ENCODE assay signal across 20 cellular contexts in the genomic region with DNA sequence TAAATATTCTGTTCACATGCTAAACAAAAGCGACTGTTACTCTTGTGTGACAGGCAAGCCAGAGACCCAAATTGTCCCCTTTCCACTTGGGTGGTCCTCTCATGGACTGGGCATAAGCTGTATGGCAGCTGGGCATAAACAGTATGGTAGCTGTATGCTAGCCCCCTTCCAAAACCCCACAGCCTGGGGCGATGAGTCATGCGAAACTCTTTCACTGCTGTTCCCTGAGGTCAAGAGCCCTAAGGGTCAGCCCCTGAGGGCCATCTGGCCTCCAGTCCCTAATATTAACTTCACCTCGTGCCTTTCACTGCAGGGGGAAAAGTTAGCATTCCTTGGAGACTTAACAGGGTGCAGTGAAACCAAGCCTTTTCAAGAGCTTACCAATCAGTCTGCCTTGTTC. TPM values are rescaled to one million over a fixed set of nuclear protein-coding genes. Genes with fewer than 3 reads are reported as not detected.
DNase-seq lines count a peak whose midpoint lies in the region; ATAC-seq, FAIRE-seq and TF ChIP-seq lines count a peak whose summit lies in the region.
"Had no signal": no experiment of that assay in that cellular context is flagged by ENCODE, and none has a peak within 500 bp of the region (broad histone marks: within the 10 kb centered on the region; RNA-seq: fewer than 3 reads in every experiment).

No MANE protein-coding gene starts in this region.

- no peaks in the 10 kb centered on the region for H3K79me2 ChIP-seq in DND-41 (ENCODE audit: insufficient read depth, low read length)

- H3K27ac Mint-ChIP-seq in activated naive CD8-positive, alpha-beta T cell treated with anti-CD3 and anti-CD28 coated beads for 36 hours: no peak overlapping the region
- H3K27ac Mint-ChIP-seq: CD4-positive, alpha-beta memory T cell; HFFc6 had no signal

- DNase-seq in DND-41: no peak
- DNase-seq in SJCRH30: peak; percentile 64 to 67
- DNase-seq in bronchial epithelial cell (ENCODE audit: low read depth): no peak
- DNase-seq in activated naive CD8-positive, alpha-beta T cell treated with anti-CD3 and anti-CD28 coated beads for 36 hours: no peak
- no peak for DNase-seq in urothelium cell line (ENCODE audit: low spot score)
- DNase-seq in activated CD4-positive, alpha-beta T cell treated with anti-CD3 and anti-CD28 coated beads, Interleukin-2, amount 50 U/mL, for 48 hours: no peak
- DNase-seq: 8988T; CD4-positive, alpha-beta memory T cell; DMS153; DMS79; GF-D8; GOT3; H7; HFFc6 had no signal

- H3K9me3 ChIP-seq in DND-41 (ENCODE audit: insufficient read depth, low read length, severe bottlenecking) (no peaks in the 10 kb centered on the region), SJCRH30 (replicated peaks) (0 out of 2 replicates have a peak, but pooled peaks cover 3% of the 10 kb centered on the region)

- H3K4me1 Mint-ChIP-seq in activated naive CD8-positive, alpha-beta T cell treated with anti-CD3 and anti-CD28 coated beads for 36 hours: peaks cover 1% of the 10 kb centered on the region

- H3K36me3 ChIP-seq in DND-41 (ENCODE audit: insufficient read depth, low read length) (no peaks in the 10 kb centered on the region), SJCRH30 (no peaks in the 10 kb centered on the region), bronchial epithelial cell (ENCODE audit: control insufficient read depth, insufficient read depth, low read length) (no peaks in the 10 kb centered on the region)
- H3K36me3 ChIP-seq: BLaER1 had no signal

- no peak overlapping the region for H3K4me3 Mint-ChIP-seq in activated naive CD8-positive, alpha-beta T cell treated with anti-CD3 and anti-CD28 coated beads for 36 hours
- H3K4me3 Mint-ChIP-seq: CD14-positive monocyte; CD4-positive, alpha-beta memory T cell; HFFc6 had no signal

- H3K4me3 ChIP-seq in DND-41 (ENCODE audit: low read depth in 1 of 2, low read length in 2 of 2): no peak overlapping the region
- H3K4me3 ChIP-seq in SJCRH30: no peak overlapping the region
- no peak overlapping the region for H3K4me3 ChIP-seq in bronchial epithelial cell (ENCODE audit: low read depth, low read length)
- H3K4me3 ChIP-seq: BLaER1 had no signal

- TF ChIP-seq CTCF in DND-41 (IDR thresholded peaks at IDR 0.05; ENCODE audit: borderline replicate concordance, extremely low read depth, low read length, poor library complexity, severe bottlenecking): no peak
- no peak for TF ChIP-seq CTCF in bronchial epithelial cell (IDR thresholded peaks at IDR 0.05; ENCODE audit: insufficient read depth, low read length, severe bottlenecking)

- H4K20me1 ChIP-seq in DND-41 (ENCODE audit: insufficient read depth, low read length): no peaks in the 10 kb centered on the region
- H4K20me1 ChIP-seq: BLaER1 had no signal

- peak overlapping the region; percentile 85; the same call in 1 of the 2 replicates for H3K27ac ChIP-seq in DND-41 (ENCODE audit: low read length)
- H3K27ac ChIP-seq in SJCRH30: no peak overlapping the region
- peak overlapping the region; percentile 4 for H3K27ac ChIP-seq in layer of hippocampus (ENCODE audit: low read depth, low read length)
- H3K27ac ChIP-seq: BLaER1 had no signal

- no peaks in the 10 kb centered on the region for H3K27me3 ChIP-seq in DND-41 (ENCODE audit: insufficient read depth, low read length, poor library complexity)
- H3K27me3 ChIP-seq in SJCRH30: no peaks in the 10 kb centered on the region
- no peaks in the 10 kb centered on the region for H3K27me3 ChIP-seq in bronchial epithelial cell (ENCODE audit: control insufficient read depth, insufficient read depth, low read length)
- H3K27me3 ChIP-seq in layer of hippocampus (ENCODE audit: control insufficient read depth, insufficient read depth, low read length): no peaks in the 10 kb centered on the region
- H3K27me3 ChIP-seq: BLaER1 had no signal

- no peak overlapping the region for H3K4me2 ChIP-seq in DND-41 (ENCODE audit: insufficient read depth, low read length)
- H3K4me2 ChIP-seq: BLaER1 had no signal

- FAIRE-seq in bronchial epithelial cell (lab: Jason Lieb, UNC) (peak; percentile 75), urothelium cell line (lab: Jason Lieb, UNC) (no peak)
- FAIRE-seq: HepG2 had no signal

- H3K4me1 ChIP-seq in DND-41 (ENCODE audit: insufficient read depth, low read length): peaks cover 29% of the 10 kb centered on the region
- H3K4me1 ChIP-seq in SJCRH30: peaks cover 6% of the 10 kb centered on the region; the same call in 1 of the 2 replicates

- no peak overlapping the region for H3K9ac ChIP-seq in DND-41 (ENCODE audit: low read depth, low read length)
- H3K9ac ChIP-seq: BLaER1 had no signal

- ATAC-seq in DND-41 (ENCODE audit: insufficient read depth, low read depth): no peak
- ATAC-seq in esophagus mucosa: no peak
- ATAC-seq: HCT116, HepG2 had no signal

- peaks cover 8% of the 10 kb centered on the region for H3K27me3 Mint-ChIP-seq in activated naive CD8-positive, alpha-beta T cell treated with anti-CD3 and anti-CD28 coated beads for 36 hours

- H3K36me3 Mint-ChIP-seq in activated naive CD8-positive, alpha-beta T cell treated with anti-CD3 and anti-CD28 coated beads for 36 hours: peaks cover 5% of the 10 kb centered on the region

- peak overlapping the region; percentile 48; the same call in 1 of the 2 replicates for H2AFZ ChIP-seq in DND-41 (ENCODE audit: low read depth, low read length)

- H3K9me3 Mint-ChIP-seq in activated naive CD8-positive, alpha-beta T cell treated with anti-CD3 and anti-CD28 coated beads for 36 hours: peaks cover 25% of the 10 kb centered on the region

RNA-seq across cellular contexts. Expression of a gene that starts 45.6 kb away (rescaled TPM):
- total RNA-seq in SJCRH30 (2014; rRNA removed; shearing (Covaris generic)): 34.7 and 37.6 TPM in 2 replicates
- total RNA-seq in bronchial epithelial cell (43.4 and 49.2 TPM in 2 replicates), esophagus mucosa (46.7 TPM)
- total RNA-seq in activated naive CD8-positive, alpha-beta T cell treated with anti-CD3 and anti-CD28 coated beads for 36 hours: 10 to 100 TPM; 35.4 to 36.6 TPM

RNA-seq across cellular contexts. Expression of a gene that starts 48.0 kb away (rescaled TPM):
- total RNA-seq in SJCRH30 (2014; rRNA removed; shearing (Covaris generic)): 0.89 and 3.1 TPM in 2 replicates
- total RNA-seq in bronchial epithelial cell (3.7 and 12.3 TPM in 2 replicates), esophagus mucosa (13.0 TPM)
- total RNA-seq in activated naive CD8-positive, alpha-beta T cell treated with anti-CD3 and anti-CD28 coated beads for 36 hours: 1 to 10 TPM; 6.1 to 6.8 TPM

Comparison
In these comparisons a context has a peak if more than half of its experiments do, and no peak if none do; other contexts are left out.
1. DNase-seq: peak in SJCRH30 (2 of 2); none in DND-41 (single experiment), bronchial epithelial cell (single experiment), activated naive CD8-positive, alpha-beta T cell treated with anti-CD3 and anti-CD28 coated beads for 36 hours (single experiment), urothelium cell line (single experiment) and activated CD4-positive, alpha-beta T cell treated with anti-CD3 and anti-CD28 coated beads, Interleukin-2, amount 50 U/mL, for 48 hours (0 of 2).